2 cellular contexts compared by ENCODE assay signal in the genomic region with DNA sequence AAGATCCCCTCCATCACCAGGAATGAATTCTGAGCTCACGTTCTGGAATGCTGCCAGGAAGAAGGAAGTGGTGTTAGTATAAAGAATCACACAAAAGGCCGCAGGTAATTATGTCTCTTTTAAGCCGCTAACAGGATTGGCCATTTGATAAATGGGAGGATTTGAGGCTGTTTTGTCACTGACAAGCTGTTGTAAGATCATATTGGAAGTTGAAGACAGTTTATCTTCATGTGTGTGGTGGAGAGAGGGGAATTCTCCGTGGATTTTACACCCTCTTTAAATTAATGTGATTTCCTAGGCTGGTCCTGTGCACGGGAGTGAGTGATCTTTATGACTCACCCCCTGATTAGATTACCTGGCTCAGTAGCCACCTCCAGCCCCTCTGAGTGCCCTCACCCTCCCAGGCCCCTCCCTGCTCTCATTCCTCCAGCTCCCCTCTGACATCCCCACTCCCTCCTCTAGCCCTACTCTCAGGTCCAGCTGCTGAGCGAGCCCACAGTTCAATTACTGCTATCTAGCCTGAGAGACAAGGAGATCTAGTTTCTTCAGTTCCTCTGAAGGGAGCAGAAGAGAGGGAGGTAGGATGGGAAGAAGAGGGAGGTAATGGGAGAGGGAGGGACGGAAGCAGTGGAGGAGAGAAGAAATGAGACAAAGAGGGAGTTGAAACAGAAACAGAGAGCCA.
TF ChIP-seq lines count a peak whose summit lies in the region.

No MANE protein-coding gene starts in this region.

TF ChIP-seq in SK-N-SH, 30 proteins besides CTCF, POLR2A, EP300 and RAD21 (continued from another document):
- peak; percentile 66; the same call in 1 of the 2 replicates for TF ChIP-seq REST (IDR thresholded peaks at IDR 0.05; ENCODE audit: low read depth, low read length)

TF ChIP-seq in SK-N-SH treated with all-trans-retinoic acid at 6 μM for 48 hours, 23 proteins besides CTCF, POLR2A, EP300 and RAD21:
- no peak for TF ChIP-seq TSHZ2 (CRISPR knock-in tag; IDR thresholded peaks at IDR 0.05)
- TF ChIP-seq ZNF8 (CRISPR knock-in tag; IDR thresholded peaks at IDR 0.05), result no peak
- TF ChIP-seq SNAI2 (CRISPR knock-in tag; IDR thresholded peaks at IDR 0.05), result no peak
- no peak for TF ChIP-seq TOX (CRISPR knock-in tag; IDR thresholded peaks at IDR 0.05; ENCODE audit: borderline replicate concordance)
- TF ChIP-seq ZNF70 (CRISPR knock-in tag; IDR thresholded peaks at IDR 0.05), result no peak
- no peak for TF ChIP-seq CSRNP3 (CRISPR knock-in tag; IDR thresholded peaks at IDR 0.05)
- no peak for TF ChIP-seq PATZ1 (CRISPR knock-in tag; IDR thresholded peaks at IDR 0.05; ENCODE audit: borderline replicate concordance)
- no peak for TF ChIP-seq POU6F1 (CRISPR knock-in tag; IDR thresholded peaks at IDR 0.05; ENCODE audit: borderline replicate concordance, low read depth)
- no peak for TF ChIP-seq ARNTL (CRISPR knock-in tag; IDR thresholded peaks at IDR 0.05; ENCODE audit: borderline replicate concordance, low read depth)
- TF ChIP-seq OSR1 (CRISPR knock-in tag; IDR thresholded peaks at IDR 0.05), result no peak
- no peak for TF ChIP-seq CREB5 (CRISPR knock-in tag; IDR thresholded peaks at IDR 0.05; ENCODE audit: low read depth)
- TF ChIP-seq ZFP30 (CRISPR knock-in tag; IDR thresholded peaks at IDR 0.05), result no peak
- TF ChIP-seq ZC3H10 (CRISPR knock-in tag; IDR thresholded peaks at IDR 0.05), result no peak
- TF ChIP-seq RARB (CRISPR knock-in tag; IDR thresholded peaks at IDR 0.05), result no peak
- TF ChIP-seq ZFP3 (CRISPR knock-in tag; IDR thresholded peaks at IDR 0.05), result no peak
- TF ChIP-seq ZNF565 (CRISPR knock-in tag; conservative IDR thresholded peaks at IDR 0.05; ENCODE audit: low read depth), result no peak
- no peak for TF ChIP-seq CSDC2 (CRISPR knock-in tag; IDR thresholded peaks at IDR 0.05)
- TF ChIP-seq TCF4 (CRISPR knock-in tag; IDR thresholded peaks at IDR 0.05; ENCODE audit: borderline replicate concordance), result no peak
